Comparison of ENCODE assay signal across 8 cellular contexts in the genomic region with DNA sequence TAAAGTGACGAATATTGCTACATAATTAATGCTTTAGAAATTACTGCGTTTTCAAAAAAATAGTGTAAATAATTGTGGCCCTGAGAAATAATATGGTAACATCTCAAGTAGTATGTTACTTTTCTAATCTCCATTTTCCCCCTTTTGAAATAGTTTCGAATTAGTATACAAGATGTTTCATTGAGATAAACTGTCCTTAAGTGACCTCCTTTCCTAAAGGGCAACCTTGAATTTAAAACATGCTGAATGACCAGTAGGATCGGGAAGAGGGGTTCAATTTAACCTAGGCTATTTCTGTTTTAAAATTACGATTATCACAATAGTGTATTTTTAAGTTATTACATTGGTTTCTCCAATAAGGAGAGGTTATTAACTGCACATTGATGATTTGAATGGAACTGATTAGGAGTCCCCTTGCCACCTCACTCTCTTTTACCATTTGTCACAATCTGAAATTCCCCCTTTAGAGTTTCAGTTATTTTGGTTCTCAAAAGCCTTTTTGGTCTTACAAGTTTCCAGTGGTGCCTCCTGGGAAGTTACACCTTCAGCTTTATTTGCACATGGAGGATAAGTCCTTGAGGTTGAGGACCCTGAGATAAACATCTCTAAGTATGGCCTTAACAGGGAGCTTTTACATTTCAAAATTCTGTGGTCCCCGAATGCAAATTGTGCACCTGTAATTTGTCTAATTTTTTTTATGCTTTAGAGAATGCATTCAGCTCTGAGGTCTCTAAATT. TPM values are rescaled to one million over a fixed set of nuclear protein-coding genes. Genes with fewer than 3 reads are reported as not detected.
DNase-seq lines count a peak whose midpoint lies in the region; ATAC-seq and TF ChIP-seq lines count a peak whose summit lies in the region.

No MANE protein-coding gene starts in this region.

- no peak for TF ChIP-seq CTCF in AG10803 (conservative IDR thresholded peaks at IDR 0.05; ENCODE audit: low read length)
- no peak for TF ChIP-seq CTCF in HL-60 (IDR thresholded peaks at IDR 0.05; ENCODE audit: insufficient read depth, low read length)
- no peak for TF ChIP-seq CTCF in brain (conservative IDR thresholded peaks at IDR 0.05)
- no peak for TF ChIP-seq CTCF in GM20000 (IDR thresholded peaks at IDR 0.05; ENCODE audit: extremely low read depth, missing control alignments)

- ATAC-seq in aorta (ENCODE audit: low FRiP score) (no peak), left lobe of liver (no peak)

- H3K36me3 Mint-ChIP-seq in brain: peaks cover 3% of the 10 kb centered on the region

- H3K36me3 ChIP-seq in muscle layer of colon (ENCODE audit: insufficient read depth, low read length) (no peaks in the 10 kb centered on the region), aorta (ENCODE audit: control insufficient read depth in 1 of 2, insufficient read depth in 2 of 2, low read length in 1 of 2) (no peaks in the 10 kb centered on the region)

- WGBS in aorta, 2 donors: 16 to 20% methylated on average over 6 of the region's 6 CpGs

- H3K27me3 ChIP-seq in HL-60 (ENCODE audit: insufficient read depth, poor library complexity, severe bottlenecking): no peaks in the 10 kb centered on the region
- H3K27me3 ChIP-seq in muscle layer of colon (ENCODE audit: control insufficient read depth in 1 of 2, insufficient read depth in 2 of 2, low read length in 2 of 2): no peaks in the 10 kb centered on the region
- no peaks in the 10 kb centered on the region for H3K27me3 ChIP-seq in aorta (ENCODE audit: control insufficient read depth in 1 of 2, insufficient read depth in 2 of 2, low read length in 1 of 2)

- peaks cover 8% of the 10 kb centered on the region for H3K27me3 Mint-ChIP-seq in brain

- DNase-seq in AG10803 (ENCODE audit: low read depth): no peak
- no peak for DNase-seq in HL-60 (ENCODE audit: low read depth in 1 of 2, low spot score in 1 of 2)
- no peak for DNase-seq in aorta
- DNase-seq in HuH-7 (ENCODE audit: low spot score): no peak
- no peak for DNase-seq in GM20000 (ENCODE audit: low spot score)
- DNase-seq in left lobe of liver (ENCODE audit: low spot score): no peak

- intact Hi-C loops in aorta (cut with DNase I): loop anchor here in 1 of 2 donors (10.0 kb wide), 2 partner anchors 53 to 533 kb away; no protein-coding TSS in a partner anchor

- H3K9me3 ChIP-seq in muscle layer of colon (ENCODE audit: low read length): no peaks in the 10 kb centered on the region
- no peaks in the 10 kb centered on the region for H3K9me3 ChIP-seq in aorta (ENCODE audit: control insufficient read depth, low read length)

- H3K27ac ChIP-seq in HL-60 (replicated peaks): peak overlapping the region; percentile 99
- peak overlapping the region; percentile 39 for H3K27ac ChIP-seq in muscle layer of colon (ENCODE audit: low read depth, low read length)
- H3K27ac ChIP-seq in aorta (ENCODE audit: low read depth in 1 of 2, low read length in 2 of 2): peak overlapping the region in 1 of 2 donors; percentile 49

- peak overlapping the region; percentile 87 for H3K9ac ChIP-seq in muscle layer of colon (ENCODE audit: low read length)

- peaks cover 55% of the 10 kb centered on the region for H3K4me1 ChIP-seq in muscle layer of colon (ENCODE audit: insufficient read depth, low read length)
- peaks cover 1 to 12% of the 10 kb centered on the region in 2 donors for H3K4me1 ChIP-seq in aorta (ENCODE audit: control insufficient read depth in 1 of 2, insufficient read depth in 2 of 2, low read length in 2 of 2)

- no peaks in the 10 kb centered on the region for H3K9me3 Mint-ChIP-seq in brain

- peak overlapping the region in 4 of 5 experiments; percentile 4 to 100 (median 14) for H3K27ac Mint-ChIP-seq in brain

- peak overlapping the region; percentile 97 to 100 (median 99) for H3K4me3 Mint-ChIP-seq in brain

- peaks cover 87% of the 10 kb centered on the region for H3K4me1 Mint-ChIP-seq in brain

- H3K4me3 ChIP-seq in AG10803 (ENCODE audit: low read length): peak overlapping the region; percentile 91
- peak overlapping the region; percentile 72 for H3K4me3 ChIP-seq in HL-60 (replicated peaks; ENCODE audit: insufficient read depth, low read length)
- H3K4me3 ChIP-seq in muscle layer of colon (ENCODE audit: low read depth in 1 of 2, low read length in 2 of 2): peak overlapping the region in 1 of 2 donors; percentile 13
- peak overlapping the region in 1 of 2 donors; percentile 98 for H3K4me3 ChIP-seq in aorta (ENCODE audit: low read length in 2 of 2)

RNA-seq across cellular contexts. Expression of gene ACTR3, which starts 2.3 kb away (rescaled TPM):
- 111 TPM for polyA plus RNA-seq in brain (ENCODE audit: insufficient read depth, low read depth, low replicate concordance)
- total RNA-seq in aorta: 100 to 1,000 TPM; 222 to 318 TPM
- 100 to 1,000 TPM in 1 of 2 donors, 10 to 100 TPM in 1; 66.3 to 126 TPM for polyA plus RNA-seq in aorta
- total RNA-seq in left lobe of liver: 64.3 TPM
